Comparison of ENCODE assay signal across 8 cellular contexts in genomic region chr14:100236873-100237272, GRCh38. TPM values are rescaled to one million over a fixed set of nuclear protein-coding genes. Genes with fewer than 3 reads are reported as not detected.
DNase-seq lines count a peak whose midpoint lies in the region; ATAC-seq and TF ChIP-seq lines count a peak whose summit lies in the region.

No MANE protein-coding gene starts in this region.

- peak overlapping the region; percentile 94 for H3K9ac ChIP-seq in iPS-18a (ENCODE audit: low read length)
- peak overlapping the region in 4 of 5 donors; percentile 88 to 96 (median 92) for H3K9ac ChIP-seq in subcutaneous abdominal adipose tissue (ENCODE audit: low read length in 5 of 5)

- H3K36me3 ChIP-seq in iPS-18a (ENCODE audit: control insufficient read depth, low read depth, low read length) = no peaks in the 10 kb centered on the region
- H3K36me3 ChIP-seq in subcutaneous abdominal adipose tissue (ENCODE audit: control insufficient read depth in 5 of 5, insufficient read depth in 5 of 5, low read length in 5 of 5) = no peaks in the 10 kb centered on the region

- peaks cover 51% of the 10 kb centered on the region for H3K4me1 Mint-ChIP-seq in activated T-cell treated with anti-CD3 and anti-CD28 coated beads, Interleukin-2, amount 50 U/mL, for 4 hours (ENCODE audit: low read depth)
- H3K4me1 Mint-ChIP-seq in WTC11 = peaks cover 40% of the 10 kb centered on the region

- H3K4me1 ChIP-seq in iPS-18a (ENCODE audit: control insufficient read depth, low read depth, low read length) = peaks cover 5% of the 10 kb centered on the region
- peaks cover 0 to 30% (median 28%) of the 10 kb centered on the region in 5 donors for H3K4me1 ChIP-seq in subcutaneous abdominal adipose tissue (ENCODE audit: control insufficient read depth in 5 of 5, insufficient read depth in 5 of 5, low read length in 5 of 5)

- CTCF ChIA-PET in WTC11 (lab: Charles Lee) = interaction anchor here (1.4 to 4.7 kb wide), 4 partner anchors 10 to 44 kb away, joined by 6 to 19 read pairs (median 12); no protein-coding TSS in a partner anchor

- POLR2A ChIA-PET in WTC11 (lab: Charles Lee) = interaction anchor here (0.9 to 2.0 kb wide), 2 partner anchors 15 to 16 kb away, joined by 3 to 5 read pairs; no protein-coding TSS in a partner anchor

- no peaks in the 10 kb centered on the region for H3K9me3 Mint-ChIP-seq in activated T-cell treated with anti-CD3 and anti-CD28 coated beads, Interleukin-2, amount 50 U/mL, for 4 hours
- H3K9me3 Mint-ChIP-seq in WTC11 = no peaks in the 10 kb centered on the region

- peaks cover 10% of the 10 kb centered on the region for H3K36me3 Mint-ChIP-seq in activated T-cell treated with anti-CD3 and anti-CD28 coated beads, Interleukin-2, amount 50 U/mL, for 4 hours (ENCODE audit: insufficient read depth)
- H3K36me3 Mint-ChIP-seq in WTC11 = peaks cover 10% of the 10 kb centered on the region

- ATAC-seq in activated T-cell treated with anti-CD3 and anti-CD28 coated beads, Interleukin-2, amount 50 U/mL, for 4 hours = no peak
- ATAC-seq in WTC11 = no peak
- no peak for ATAC-seq in GM18858 (IDR thresholded peaks at IDR 0.05; ENCODE audit: unreplicated experiment)
- no peak for ATAC-seq in HG03342 (IDR thresholded peaks at IDR 0.05; ENCODE audit: unreplicated experiment)

- H3K4me3 ChIP-seq in iPS-18a (ENCODE audit: low read length) (peak overlapping the region; percentile 92), subcutaneous abdominal adipose tissue (ENCODE audit: low read depth in 1 of 5, low read length in 5 of 5) (peak overlapping the region in 3 of 5 donors; percentile 62 to 87 (median 82))

- H3K27ac ChIP-seq in iPS-18a (ENCODE audit: low read length) (peak overlapping the region; percentile 74), subcutaneous abdominal adipose tissue (ENCODE audit: low read depth, low read length) (peak overlapping the region; percentile 90)

- peak overlapping the region; percentile 97 for H3K27ac Mint-ChIP-seq in WTC11

- H3K27me3 Mint-ChIP-seq in activated T-cell treated with anti-CD3 and anti-CD28 coated beads, Interleukin-2, amount 50 U/mL, for 4 hours (ENCODE audit: low read depth) = no peaks in the 10 kb centered on the region
- no peaks in the 10 kb centered on the region for H3K27me3 Mint-ChIP-seq in WTC11 (ENCODE audit: low read depth)

- no peak for DNase-seq in activated T-cell treated with anti-CD3 and anti-CD28 coated beads, Interleukin-2, amount 50 U/mL, for 4 hours
- DNase-seq in activated T-cell treated with anti-CD3 and anti-CD28 coated beads, Interleukin-2, amount 50 U/mL, for 1 hour = no peak
- DNase-seq in WTC11 (ENCODE audit: low spot score) = no peak
- DNase-seq in DMS53 treated with DMSO at 0.1 percent for 48 hours (lab: John Stamatoyannopoulos, UW; ENCODE audit: unreplicated experiment) = no peak

- H3K9me3 ChIP-seq in iPS-18a (ENCODE audit: control insufficient read depth, low read depth, low read length) (no peaks in the 10 kb centered on the region), subcutaneous abdominal adipose tissue (ENCODE audit: control insufficient read depth in 5 of 5, low read length in 5 of 5) (no peaks in the 10 kb centered on the region)

- H3K4me3 Mint-ChIP-seq in activated T-cell treated with anti-CD3 and anti-CD28 coated beads, Interleukin-2, amount 50 U/mL, for 4 hours = peak overlapping the region; percentile 94
- peak overlapping the region; percentile 87 for H3K4me3 Mint-ChIP-seq in WTC11

- H3K27me3 ChIP-seq in iPS-18a (ENCODE audit: control insufficient read depth, insufficient read depth, low read length) (no peaks in the 10 kb centered on the region), subcutaneous abdominal adipose tissue (ENCODE audit: control insufficient read depth in 5 of 5, insufficient read depth in 4 of 5, low read length in 5 of 5) (no peaks in the 10 kb centered on the region)

- TF ChIP-seq CTCF in WTC11 (IDR thresholded peaks at IDR 0.05) = no peak

TF ChIP-seq in WTC11, 78 proteins besides CTCF, POLR2A, EP300 and RAD21 (continues in another document):
- TF ChIP-seq IRF1 (CRISPR knock-in tag; IDR thresholded peaks at IDR 0.05) (no peak), ARID4B (CRISPR knock-in tag; IDR thresholded peaks at IDR 0.05; ENCODE audit: borderline replicate concordance) (no peak), ZNF121 (CRISPR knock-in tag; IDR thresholded peaks at IDR 0.05) (no peak), ZBTB21 (CRISPR knock-in tag; IDR thresholded peaks at IDR 0.05; ENCODE audit: borderline replicate concordance) (no peak), ATF6 (CRISPR knock-in tag; IDR thresholded peaks at IDR 0.05) (no peak), ZNF425 (CRISPR knock-in tag; conservative IDR thresholded peaks at IDR 0.05) (no peak), ELF4 (CRISPR knock-in tag; IDR thresholded peaks at IDR 0.05; ENCODE audit: low read depth) (no peak), ESRRA (CRISPR knock-in tag; IDR thresholded peaks at IDR 0.05; ENCODE audit: borderline replicate concordance) (no peak)

RNA-seq across cellular contexts. Expression of gene YY1, which starts 2.1 kb away (rescaled TPM):
- 10 to 100 TPM; 81.3 to 90.1 (median 88.3) TPM for total RNA-seq in activated T-cell treated with anti-CD3 and anti-CD28 coated beads, Interleukin-2, amount 50 U/mL, for 4 hours
- 78.8 to 83.1 TPM (median 81.9 TPM) in 3 replicates for total RNA-seq in WTC11 (2021)
